ENCODE assay signal across 20 cellular contexts in genomic region chr2:42172566-42172965, GRCh38. TPM values are rescaled to one million over a fixed set of nuclear protein-coding genes. Genes with fewer than 3 reads are reported as not detected.
A peak's percentile ranks its signal among the peaks of the same experiment; 100 is the strongest.
DNase-seq lines count a peak whose midpoint lies in the region; ATAC-seq, FAIRE-seq and TF ChIP-seq lines count a peak whose summit lies in the region.
"Had no signal": no experiment of that assay in that cellular context is flagged by ENCODE, and none has a peak within 500 bp of the region (broad histone marks: within the 10 kb centered on the region; RNA-seq: fewer than 3 reads in every experiment).

No MANE protein-coding gene starts in this region.

- H3K36me3 ChIP-seq in SK-N-SH (replicated peaks in 1 of 2; ENCODE audit: control insufficient read depth in 1 of 2, insufficient read depth in 2 of 2, low read length in 1 of 2) (peaks cover 0 to 8% of the 10 kb centered on the region in 2 experiments), MM.1S (replicated peaks; ENCODE audit: insufficient read depth, low read length) (no peaks in the 10 kb centered on the region), pancreas (no peaks in the 10 kb centered on the region)
- H3K36me3 ChIP-seq: tibial nerve had no signal

- H2AFZ ChIP-seq in SK-N-SH (ENCODE audit: low read depth), result no peak overlapping the region
- H2AFZ ChIP-seq in MM.1S (ENCODE audit: low read length), result no peak overlapping the region

- peak overlapping the region; percentile 81 to 100; a peak in 2 of 4 replicates for H3K4me3 ChIP-seq in SK-N-SH (ENCODE audit: low read depth in 2 of 2, low read length in 1 of 2)
- peak overlapping the region; percentile 88; the same call in 1 of the 2 replicates for H3K4me3 ChIP-seq in MM.1S (ENCODE audit: low read length)
- H3K4me3 ChIP-seq in pancreas, result peak overlapping the region in 1 of 4 donors; percentile 92
- H3K4me3 ChIP-seq: tibial nerve had no signal

- no peaks in the 10 kb centered on the region for H3K27me3 Mint-ChIP-seq in central memory CD8-positive, alpha-beta T cell
- H3K27me3 Mint-ChIP-seq: activated T-cell treated with anti-CD3 and anti-CD28 coated beads, Interleukin-2, amount 50 U/mL, for 24 hours; progenitor cell of endocrine pancreas; stimulated activated memory B cell treated with anti-CD40 and anti-IgM and Interleukin-4, amounts not matched to agents 10 μg/mL and 1 μg/mL and 100 μg/mL, for 72 hours had no signal

- H3K27me3 ChIP-seq in SK-N-SH (ENCODE audit: insufficient read depth) (no peaks in the 10 kb centered on the region), MM.1S (replicated peaks; ENCODE audit: insufficient read depth, low read length) (no peaks in the 10 kb centered on the region), pancreas (no peaks in the 10 kb centered on the region)
- H3K27me3 ChIP-seq: tibial nerve had no signal

- DNase-seq in SK-N-SH (no peak), MM.1S (no peak), pancreas (no peak), occipital lobe (lab: John Stamatoyannopoulos, UW) (no peak), NCI-H1930 (lab: John Stamatoyannopoulos, UW) (no peak), SW 1271 (lab: John Stamatoyannopoulos, UW) (no peak)
- no peak for DNase-seq in central memory CD8-positive, alpha-beta T cell (ENCODE audit: low spot score in 2 of 2)
- DNase-seq: activated CD4-positive, alpha-beta T cell treated with anti-CD3 and anti-CD28 coated beads for 48 hours; activated T-cell treated with anti-CD3 and anti-CD28 coated beads, Interleukin-2, amount 50 U/mL, for 24 hours; effector CD4-positive, alpha-beta T cell; left ventricle myocardium superior; NCI-H1694; NCI-H345; SHP77 had no signal

- H3K36me3 Mint-ChIP-seq in central memory CD8-positive, alpha-beta T cell (ENCODE audit: insufficient read depth), result peaks cover 16% of the 10 kb centered on the region

- H3K79me2 ChIP-seq in SK-N-SH (ENCODE audit: insufficient read depth) (peaks cover 81% of the 10 kb centered on the region), MM.1S (ENCODE audit: low read length) (peaks cover 83% of the 10 kb centered on the region)

- H3K4me2 ChIP-seq in SK-N-SH (peak overlapping the region; percentile 87), MM.1S (ENCODE audit: low read depth, low read length) (peak overlapping the region; percentile 89)

- POLR2A ChIA-PET in SK-N-SH (lab: Yijun Ruan, JAX), result interaction anchor here (1.9 kb wide), 1 partner anchor 39 kb away, joined by 11 read pairs; no protein-coding TSS in a partner anchor

- no peak overlapping the region for H3K4me3 Mint-ChIP-seq in central memory CD8-positive, alpha-beta T cell
- H3K4me3 Mint-ChIP-seq: activated T-cell treated with anti-CD3 and anti-CD28 coated beads, Interleukin-2, amount 50 U/mL, for 24 hours had no signal

- peaks cover 16 to 19% of the 10 kb centered on the region in 2 experiments; a peak in 3 of 4 replicates for H3K4me1 ChIP-seq in SK-N-SH (ENCODE audit: control insufficient read depth in 1 of 2, insufficient read depth in 2 of 2, low read depth in 1 of 2, low read length in 1 of 2)
- peaks cover 6% of the 10 kb centered on the region for H3K4me1 ChIP-seq in MM.1S (ENCODE audit: low read length)
- H3K4me1 ChIP-seq in pancreas, result peaks cover 10 to 21% (median 10%) of the 10 kb centered on the region in 3 donors

- no peak for TF ChIP-seq EP300 in SK-N-SH (IDR thresholded peaks at IDR 0.05; ENCODE audit: borderline replicate concordance in 1 of 2, low read depth in 1 of 2, low read length in 1 of 2)

- CTCF ChIA-PET in SK-N-SH (lab: Yijun Ruan, JAX), result interaction anchor here (0.9 to 5.5 kb wide), 6 partner anchors 23 to 319 kb away, joined by 3 to 34 read pairs (median 6); no protein-coding TSS in a partner anchor

- H4K20me1 ChIP-seq in SK-N-SH (ENCODE audit: insufficient read depth) (peaks cover 40% of the 10 kb centered on the region), MM.1S (ENCODE audit: insufficient read depth, low read length) (peaks cover 5% of the 10 kb centered on the region; the same call in 1 of the 2 replicates)

- no peak for TF ChIP-seq RAD21 in SK-N-SH (IDR thresholded peaks at IDR 0.05; ENCODE audit: low read length)

- peak overlapping the region; percentile 72 to 92; a peak in 3 of 4 replicates for H3K27ac ChIP-seq in SK-N-SH (ENCODE audit: low read depth in 2 of 2, low read length in 1 of 2)
- H3K27ac ChIP-seq in MM.1S (ENCODE audit: low read length), result peak overlapping the region; percentile 76; the same call in 1 of the 2 replicates
- peak overlapping the region in 3 of 4 donors; percentile 28 to 95 (median 90) for H3K27ac ChIP-seq in pancreas
- H3K27ac ChIP-seq: 22Rv1, C4-2B had no signal

- H3K4me1 Mint-ChIP-seq in central memory CD8-positive, alpha-beta T cell, result peaks cover 35% of the 10 kb centered on the region

- no peak for FAIRE-seq in pancreas (lab: Jason Lieb, UNC)

- WGBS in SK-N-SH (ENCODE audit: low lambda C conversion rate), result 16% methylated on average over 1 of the region's 1 CpG
- 8 to 12% methylated on average over 1 of the region's 1 CpG for WGBS in pancreas, 2 donors

- peak overlapping the region; percentile 71 for H3K27ac Mint-ChIP-seq in central memory CD8-positive, alpha-beta T cell (ENCODE audit: low read depth)
- H3K27ac Mint-ChIP-seq: activated T-cell treated with anti-CD3 and anti-CD28 coated beads, Interleukin-2, amount 50 U/mL, for 24 hours; progenitor cell of endocrine pancreas; stimulated activated memory B cell treated with anti-CD40 and anti-IgM and Interleukin-4, amounts not matched to agents 10 μg/mL and 1 μg/mL and 100 μg/mL, for 72 hours had no signal

- H3K9ac ChIP-seq in SK-N-SH (peak overlapping the region; percentile 76; the same call in 1 of the 2 replicates), MM.1S (ENCODE audit: low read length) (peak overlapping the region; percentile 87; the same call in 1 of the 2 replicates)

- ATAC-seq in SK-N-SH treated with all-trans-retinoic acid at 6 μM for 48 hours, result no peak
- ATAC-seq in central memory CD8-positive, alpha-beta T cell (replicated peaks; ENCODE audit: extremely low read depth, poor library complexity, severe bottlenecking), result no peak
- ATAC-seq in pancreas, result no peak
- ATAC-seq: left ventricle myocardium superior; stimulated activated memory B cell treated with anti-CD40 and anti-IgM and Interleukin-4, amounts not matched to agents 10 μg/mL and 1 μg/mL and 100 μg/mL, for 72 hours had no signal

- H3K9me3 ChIP-seq in SK-N-SH (no peaks in the 10 kb centered on the region), MM.1S (replicated peaks; ENCODE audit: insufficient read depth, low read length) (no peaks in the 10 kb centered on the region), pancreas (no peaks in the 10 kb centered on the region)
- H3K9me3 ChIP-seq: tibial nerve had no signal

- H3F3A ChIP-seq in SK-N-SH (replicated peaks; ENCODE audit: insufficient read depth) (no peaks in the 10 kb centered on the region), MM.1S (ENCODE audit: insufficient read depth, low read length) (peaks cover 26% of the 10 kb centered on the region)

- TF ChIP-seq CTCF in SK-N-SH (IDR thresholded peaks at IDR 0.05) (no peak), MM.1S (IDR thresholded peaks at IDR 0.05; ENCODE audit: low read length) (no peak), pancreas (IDR thresholded peaks at IDR 0.05) (no peak)

- intact Hi-C loops in pancreas (cut with DNase I), result no loop called here

- H3K9me2 ChIP-seq in SK-N-SH (no peaks in the 10 kb centered on the region), MM.1S (replicated peaks; ENCODE audit: insufficient read depth, low read length) (no peaks in the 10 kb centered on the region)

- no peaks in the 10 kb centered on the region for H3K9me3 Mint-ChIP-seq in central memory CD8-positive, alpha-beta T cell
- H3K9me3 Mint-ChIP-seq: activated T-cell treated with anti-CD3 and anti-CD28 coated beads, Interleukin-2, amount 50 U/mL, for 24 hours; stimulated activated memory B cell treated with anti-CD40 and anti-IgM and Interleukin-4, amounts not matched to agents 10 μg/mL and 1 μg/mL and 100 μg/mL, for 72 hours had no signal

TF ChIP-seq in SK-N-SH, 30 proteins besides CTCF, POLR2A, EP300 and RAD21:
- TF ChIP-seq ELF1 (IDR thresholded peaks at IDR 0.05) (no peak), RCOR1 (IDR thresholded peaks at IDR 0.05; ENCODE audit: low read length) (no peak)

TF ChIP-seq in SK-N-SH treated with all-trans-retinoic acid at 6 μM for 48 hours, 23 proteins besides CTCF, POLR2A, EP300 and RAD21 (continues in another document):
- TF ChIP-seq CSDC2 (CRISPR knock-in tag; IDR thresholded peaks at IDR 0.05) (no peak), TSHZ2 (CRISPR knock-in tag; IDR thresholded peaks at IDR 0.05) (no peak)

RNA-seq across cellular contexts. Expression of gene EML4, which starts 3.4 kb away (rescaled TPM):
- polyA plus RNA-seq in SK-N-SH (2012; rRNA removed) (35.0 and 45.8 TPM in 2 replicates), pancreas (10 to 100 TPM; 12.5 to 21.3 TPM)
- 45.2 and 45.3 TPM in 2 replicates for polyA plus RNA-seq in SK-N-SH (2012; cell fraction: cytosol; rRNA removed)
- polyA plus RNA-seq in SK-N-SH (2012; cell fraction: nucleus; rRNA removed), result 61.1 and 88.5 TPM in 2 replicates
- total RNA-seq in pancreas (10 to 100 TPM; 29.9 to 44.0 (median 36.0) TPM), occipital lobe (41.6 TPM)
